12 cellular contexts compared by ENCODE assay signal in the genomic region with DNA sequence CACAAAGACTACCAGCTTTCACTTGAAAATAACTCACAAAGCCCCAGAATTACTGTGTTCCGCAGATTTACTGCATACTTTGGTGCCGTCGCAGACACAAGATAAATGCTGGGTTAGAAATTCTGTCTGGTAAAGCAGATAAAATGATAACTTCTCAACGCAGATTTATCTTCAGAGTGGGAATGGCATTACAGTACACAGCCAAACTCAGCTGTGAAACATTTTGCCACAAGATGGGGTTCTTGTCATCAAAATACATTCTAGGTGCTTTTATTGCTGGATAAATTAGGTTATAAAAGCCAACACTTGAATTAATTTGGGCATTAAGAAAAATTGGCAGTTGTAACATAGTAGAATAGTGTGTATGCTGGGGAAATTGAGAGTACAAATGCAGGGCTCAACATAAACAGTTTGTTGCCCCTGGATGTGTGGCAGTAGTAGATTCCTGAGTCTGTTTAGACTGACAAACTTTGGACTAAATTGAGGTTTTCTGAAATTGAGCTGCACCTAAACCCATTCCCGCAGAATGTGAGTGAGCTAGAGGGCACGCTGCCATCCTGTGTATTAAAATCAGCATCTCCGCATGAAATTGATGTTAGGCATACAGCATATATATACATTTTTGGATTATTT.
DNase-seq lines count a peak whose midpoint lies in the region; TF ChIP-seq lines count a peak whose summit lies in the region.
"Had no signal": no experiment of that assay in that cellular context is flagged by ENCODE, and none has a peak within 500 bp of the region (broad histone marks: within the 10 kb centered on the region; RNA-seq: fewer than 3 reads in every experiment).

No MANE protein-coding gene starts in this region.

- H3K4me3 ChIP-seq in AG09309 (ENCODE audit: control insufficient read depth, low read depth, low read length) (no peak overlapping the region), HUES6 (ENCODE audit: low read depth, low read length) (no peak overlapping the region)
- H3K4me3 ChIP-seq: SJSA1, skin epidermis had no signal

- H3K27ac ChIP-seq in HUES6 (ENCODE audit: low read depth, low read length), result peak overlapping the region; percentile 37; the same call in 1 of the 2 replicates
- H3K27ac ChIP-seq: SJSA1, skin epidermis had no signal

- peak; percentile 53 for TF ChIP-seq CTCF in AG09309 (IDR thresholded peaks at IDR 0.05; ENCODE audit: control insufficient read depth, insufficient read depth, low read depth, low read length, missing control alignments)

- peaks cover 60% of the 10 kb centered on the region for H3K36me3 ChIP-seq in HUES6 (ENCODE audit: control insufficient read depth, insufficient read depth, low read length)

- DNase-seq in AG09309 (ENCODE audit: low read depth) (no peak), dermis microvascular lymphatic vessel endothelial cell (ENCODE audit: low read depth in 2 of 2) (peak; percentile 45 to 58), medulla oblongata (ENCODE audit: extremely low spot score) (peak; percentile 30), NOMO-1 treated with DMSO at 0.1 percent for 48 hours (lab: John Stamatoyannopoulos, UW; ENCODE audit: unreplicated experiment) (no peak), DMS79 treated with DMSO at 0.1 percent for 48 hours (lab: John Stamatoyannopoulos, UW) (no peak), NCI-H345 (lab: John Stamatoyannopoulos, UW) (no peak), HuH-7.5 (ENCODE audit: low spot score) (no peak)
- DNase-seq: NCI-H187 treated with DMSO at 0.1 percent for 48 hours, substantia nigra had no signal

- H3K4me1 ChIP-seq in HUES6 (ENCODE audit: control insufficient read depth, insufficient read depth, low read length), result peaks cover 21% of the 10 kb centered on the region
- H3K4me1 ChIP-seq: SJSA1 had no signal

- H3K9ac ChIP-seq in HUES6 (ENCODE audit: low read length), result no peak overlapping the region

- no peaks in the 10 kb centered on the region for H3K9me3 ChIP-seq in HUES6 (ENCODE audit: control insufficient read depth, insufficient read depth, low read depth, low read length)
- H3K9me3 ChIP-seq: SJSA1 had no signal

- no peaks in the 10 kb centered on the region for H3K27me3 ChIP-seq in HUES6 (ENCODE audit: control insufficient read depth, insufficient read depth, low read length)
- H3K27me3 ChIP-seq: SJSA1 had no signal

Comparison
In these comparisons a context has a peak if more than half of its experiments do, and no peak if none do; other contexts are left out.
1. DNase-seq: peak in dermis microvascular lymphatic vessel endothelial cell (2 of 2) and medulla oblongata (single experiment); none in AG09309 (single experiment), NOMO-1 treated with DMSO at 0.1 percent for 48 hours (single experiment), DMS79 treated with DMSO at 0.1 percent for 48 hours (single experiment), NCI-H345 (single experiment) and HuH-7.5 (single experiment).